ENCODE assay signal across 10 cellular contexts in genomic region chrX:3468031-3468430, GRCh38.
"Had no signal": no experiment of that assay in that cellular context is flagged by ENCODE, and none has a peak within 500 bp of the region (broad histone marks: within the 10 kb centered on the region; RNA-seq: fewer than 3 reads in every experiment).

No MANE protein-coding gene starts in this region.

- H3K4me1 Mint-ChIP-seq: IgD-negative memory B cell had no signal

- H3K9me3 Mint-ChIP-seq: HFFc6 had no signal

- H3K27ac ChIP-seq: GM23248, HL-60 had no signal

- H3K9me3 ChIP-seq: HAP-1 had no signal

- H3K27me3 Mint-ChIP-seq: IgD-negative memory B cell had no signal

- H3K4me1 ChIP-seq: HAP-1 had no signal

- H3K9ac ChIP-seq: GM23248 had no signal

- H3K36me3 Mint-ChIP-seq: IgD-negative memory B cell had no signal

- H3K4me3 Mint-ChIP-seq: HFFc6, IgD-negative memory B cell had no signal

- H2AFZ ChIP-seq: GM23248 had no signal

- H3K36me3 ChIP-seq: HAP-1 had no signal

- H3K27ac Mint-ChIP-seq: HFFc6 had no signal

- ATAC-seq: HCT116, HepG2 had no signal

- H3K4me3 ChIP-seq: GM23248, HAP-1 had no signal

- DNase-seq: GM23248, GOT3, H7, HFFc6, KBM-7 had no signal
